16 cellular contexts compared by ENCODE assay signal in the genomic region with DNA sequence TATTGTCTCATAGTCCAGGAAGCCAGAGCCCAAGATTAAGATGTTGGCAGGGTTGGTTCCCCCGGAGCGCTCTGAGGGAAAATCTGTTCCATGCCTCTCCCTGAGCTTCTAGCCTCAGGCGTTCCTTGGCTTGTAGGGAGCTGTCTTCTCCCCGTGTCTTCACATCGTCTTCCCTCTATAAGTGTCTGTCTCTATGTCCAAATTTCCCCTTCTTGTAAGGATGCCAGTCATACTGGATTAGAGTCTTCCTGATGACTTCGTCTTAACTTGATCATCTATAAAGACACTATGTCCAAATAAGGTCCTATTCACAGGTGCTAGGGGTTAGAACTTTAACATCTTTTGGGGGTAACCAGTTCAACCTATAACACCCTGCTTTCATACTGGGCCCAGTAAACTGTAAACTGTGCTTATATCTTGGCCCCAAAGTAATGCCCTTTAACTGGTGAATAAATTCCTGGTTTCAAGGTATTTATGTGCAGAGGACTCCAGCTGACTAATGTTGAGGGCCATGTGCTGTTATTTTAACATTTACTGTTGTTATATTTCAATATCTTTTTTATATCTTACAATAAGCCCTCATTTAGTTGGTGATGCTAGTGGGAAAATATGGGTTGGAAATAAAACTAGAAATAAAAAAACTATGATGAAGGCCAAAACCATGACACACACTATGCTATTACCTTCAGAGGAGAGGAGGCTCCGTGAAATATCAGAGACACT.
A peak's percentile ranks its signal among the peaks of the same experiment; 100 is the strongest.
DNase-seq lines count a peak whose midpoint lies in the region; FAIRE-seq and TF ChIP-seq lines count a peak whose summit lies in the region.
"Had no signal": no experiment of that assay in that cellular context is flagged by ENCODE, and none has a peak within 500 bp of the region (broad histone marks: within the 10 kb centered on the region; RNA-seq: fewer than 3 reads in every experiment).

No MANE protein-coding gene starts in this region.

- H3K36me3 ChIP-seq in astrocyte (ENCODE audit: insufficient read depth, low read length) (no peaks in the 10 kb centered on the region), fibroblast of lung (ENCODE audit: control insufficient read depth, insufficient read depth, low read length) (no peaks in the 10 kb centered on the region)

- DNase-seq in GM04504 (ENCODE audit: low read depth) (peak; percentile 46), astrocyte (ENCODE audit: low read depth) (no peak), fibroblast of lung (ENCODE audit: low read depth in 2 of 2) (no peak), stromal cell of bone marrow (ENCODE audit: low read depth) (peak; percentile 63), NCI-H2171 (lab: John Stamatoyannopoulos, UW) (no peak), GDM1 (lab: John Stamatoyannopoulos, UW) (no peak), immature natural killer cell (no peak)
- DNase-seq: C1 segment of cervical spinal cord, Karpas-422, NCI-H1417, NCI-H2029 treated with DMSO at 0.1 percent for 48 hours, NCI-H524, SW 1271 had no signal

- H3K27ac ChIP-seq in astrocyte (ENCODE audit: low read depth, low read length) (peak overlapping the region; percentile 90), fibroblast of lung (ENCODE audit: insufficient read depth, low read length) (no peak overlapping the region)

- H3K27me3 ChIP-seq in astrocyte (ENCODE audit: insufficient read depth, low read length) (no peaks in the 10 kb centered on the region), fibroblast of lung (ENCODE audit: control insufficient read depth, insufficient read depth, low read length) (no peaks in the 10 kb centered on the region)

- no peaks in the 10 kb centered on the region for H3K36me3 Mint-ChIP-seq in astrocyte (ENCODE audit: low read depth, unreplicated experiment)
- H3K36me3 Mint-ChIP-seq in immature natural killer cell = no peaks in the 10 kb centered on the region

- TF ChIP-seq CTCF in astrocyte (IDR thresholded peaks at IDR 0.05; ENCODE audit: insufficient read depth, low read depth, low read length) (no peak), fibroblast of lung (conservative IDR thresholded peaks at IDR 0.05 in 1 of 2, IDR thresholded peaks at IDR 0.05 in 1 of 2; ENCODE audit: low read depth in 1 of 2, low read length in 2 of 2) (no peak)

- H3K27me3 Mint-ChIP-seq in astrocyte (ENCODE audit: low read depth, unreplicated experiment) (no peaks in the 10 kb centered on the region), immature natural killer cell (ENCODE audit: low read depth in 3 of 3) (peaks cover 4 to 11% (median 5%) of the 10 kb centered on the region in 3 donors)

- peaks cover 52% of the 10 kb centered on the region for H3K4me1 Mint-ChIP-seq in astrocyte (ENCODE audit: low read depth, unreplicated experiment)
- H3K4me1 Mint-ChIP-seq in immature natural killer cell = peaks cover 9 to 14% of the 10 kb centered on the region in 2 donors

- H2AFZ ChIP-seq in astrocyte (ENCODE audit: low read depth, low read length) (no peak overlapping the region), fibroblast of lung (ENCODE audit: low read length) (no peak overlapping the region)
- H2AFZ ChIP-seq: GM23338 had no signal

- H3K9ac ChIP-seq in astrocyte (ENCODE audit: low read length) (peak overlapping the region; percentile 68), fibroblast of lung (ENCODE audit: insufficient read depth, low read length) (no peak overlapping the region)

- H3K9me3 Mint-ChIP-seq in astrocyte (ENCODE audit: unreplicated experiment) = peaks cover 3% of the 10 kb centered on the region
- H3K9me3 Mint-ChIP-seq in immature natural killer cell = no peaks in the 10 kb centered on the region

- H3K9me3 ChIP-seq in astrocyte (ENCODE audit: insufficient read depth, low read depth, low read length) = no peaks in the 10 kb centered on the region
- no peaks in the 10 kb centered on the region for H3K9me3 ChIP-seq in fibroblast of lung (ENCODE audit: control insufficient read depth, insufficient read depth, low read depth, low read length)

- H3K79me2 ChIP-seq in astrocyte (ENCODE audit: insufficient read depth, low read length) = no peaks in the 10 kb centered on the region
- H3K79me2 ChIP-seq in fibroblast of lung (ENCODE audit: control insufficient read depth, insufficient read depth, low read length) = no peaks in the 10 kb centered on the region

- H3K27ac Mint-ChIP-seq in astrocyte (ENCODE audit: unreplicated experiment) (peak overlapping the region; percentile 94), immature natural killer cell (no peak overlapping the region)
- H3K27ac Mint-ChIP-seq: GM23338 had no signal

- H3K4me3 Mint-ChIP-seq in astrocyte (ENCODE audit: unreplicated experiment) (no peak overlapping the region), immature natural killer cell (no peak overlapping the region)
- H3K4me3 Mint-ChIP-seq: GM23338 had no signal

- H3K4me2 ChIP-seq in astrocyte (ENCODE audit: low read length) (peak overlapping the region; percentile 72), fibroblast of lung (ENCODE audit: extremely low read depth, insufficient read depth, low read length) (peak overlapping the region; percentile 52)
- H3K4me2 ChIP-seq: GM23338 had no signal

- no peaks in the 10 kb centered on the region for H4K20me1 ChIP-seq in astrocyte (ENCODE audit: insufficient read depth, low read length)
- no peaks in the 10 kb centered on the region for H4K20me1 ChIP-seq in fibroblast of lung (ENCODE audit: control insufficient read depth, extremely low read depth, insufficient read depth, low read length)

- H3K4me1 ChIP-seq in astrocyte (ENCODE audit: insufficient read depth, low read length) (peaks cover 40% of the 10 kb centered on the region), fibroblast of lung (ENCODE audit: control insufficient read depth, extremely low read depth, insufficient read depth, low read length) (peaks cover 6% of the 10 kb centered on the region)

- H3K4me3 ChIP-seq in astrocyte (ENCODE audit: insufficient read depth, low read depth, low read length) = peak overlapping the region; percentile 19
- no peak overlapping the region for H3K4me3 ChIP-seq in fibroblast of lung (replicated peaks in 1 of 4; ENCODE audit: control extremely low read depth in 1 of 4, insufficient read depth in 1 of 4, low read depth in 3 of 4, low read length in 4 of 4)
- H3K4me3 ChIP-seq: GM23338 had no signal

- FAIRE-seq in astrocyte (lab: Jason Lieb, UNC) = no peak
- FAIRE-seq: GM12892, HepG2 had no signal

Comparison
In these comparisons a context has a peak if more than half of its experiments do, and no peak if none do; other contexts are left out.
1. DNase-seq: peak in GM04504 (single experiment) and stromal cell of bone marrow (single experiment); none in astrocyte (single experiment), fibroblast of lung (0 of 2), NCI-H2171 (single experiment), GDM1 (single experiment) and immature natural killer cell (0 of 3).